25 cellular contexts compared by ENCODE assay signal in the genomic region with DNA sequence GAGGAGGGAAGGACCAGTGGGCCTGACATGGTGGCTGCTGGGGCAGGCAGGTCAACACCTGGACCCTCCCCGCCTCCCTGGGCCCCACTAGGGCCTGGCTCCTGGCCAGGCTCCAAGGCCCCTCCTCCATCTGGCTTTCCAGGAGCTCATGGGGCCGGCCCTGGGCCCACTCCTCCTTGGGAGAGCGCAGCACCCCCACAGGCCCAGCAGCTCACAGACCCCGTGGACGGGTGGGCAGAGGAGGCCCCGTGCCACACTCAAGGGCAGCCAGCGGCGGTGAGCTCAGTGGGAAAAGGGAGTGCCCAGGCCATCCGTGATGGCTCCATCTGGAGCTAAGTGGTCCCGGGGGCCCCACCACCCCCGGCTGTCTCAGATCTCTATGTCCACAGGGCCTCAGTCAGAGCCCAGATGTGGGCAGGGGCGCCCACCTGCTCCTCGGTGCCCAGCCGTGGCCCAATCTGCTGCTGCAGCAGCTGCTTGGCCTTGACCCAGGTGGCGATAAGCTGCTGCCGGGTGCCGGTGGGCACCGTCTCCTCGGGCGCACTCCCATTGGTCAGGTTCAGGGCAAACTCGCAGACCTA. TPM values are rescaled to one million over a fixed set of nuclear protein-coding genes. Genes with fewer than 3 reads are reported as not detected.
DNase-seq lines count a peak whose midpoint lies in the region; ATAC-seq and TF ChIP-seq lines count a peak whose summit lies in the region.
"Had no signal": no experiment of that assay in that cellular context is flagged by ENCODE, and none has a peak within 500 bp of the region (broad histone marks: within the 10 kb centered on the region; RNA-seq: fewer than 3 reads in every experiment).

No MANE protein-coding gene starts in this region.

- no peak overlapping the region for H3K4me2 ChIP-seq in GM23338

- H3K9me3 Mint-ChIP-seq in CD14-positive monocyte = peaks cover 2 to 16% (median 8%) of the 10 kb centered on the region in 7 donors
- H3K9me3 Mint-ChIP-seq in GM23338 = no peaks in the 10 kb centered on the region; the same call in 2 of the 3 replicates
- H3K9me3 Mint-ChIP-seq: CD4-positive, alpha-beta T cell had no signal

- no peak overlapping the region for H3K27ac Mint-ChIP-seq in CD14-positive monocyte
- H3K27ac Mint-ChIP-seq in GM23338 = no peak overlapping the region
- H3K27ac Mint-ChIP-seq: CD4-positive, alpha-beta T cell; HFFc6 had no signal

- TF ChIP-seq POLR2A in esophagus muscularis mucosa (IDR thresholded peaks at IDR 0.05; ENCODE audit: low read depth) = no peak

- DNase-seq in DMS 273 (lab: John Stamatoyannopoulos, UW; ENCODE audit: unreplicated experiment) (peak; percentile 16), DMS 273 treated with DMSO at 0.1 percent for 48 hours (lab: John Stamatoyannopoulos, UW) (no peak), CD14-positive monocyte (ENCODE audit: low spot score) (peak; percentile 42), right cardiac atrium (peak in 2 of 3 donors; percentile 33 to 52), posterior vena cava (ENCODE audit: low spot score) (peak; percentile 78), esophagus muscularis mucosa (ENCODE audit: extremely low spot score) (no peak), GM23338 (ENCODE audit: low spot score) (no peak)
- DNase-seq: AML-193, DMS53, EL, HFFc6, IMR-90, NCI-H1417, NCI-H187 treated with DMSO at 0.1 percent for 48 hours, NCI-H226, NCI-H524 treated with DMSO at 0.1 percent for 48 hours, PC-3 had no signal

- TF ChIP-seq CTCF in CD14-positive monocyte (IDR thresholded peaks at IDR 0.05) = no peak
- no peak for TF ChIP-seq CTCF in esophagus muscularis mucosa (IDR thresholded peaks at IDR 0.05)
- TF ChIP-seq CTCF in GM23338 (conservative IDR thresholded peaks at IDR 0.05; ENCODE audit: low read depth in 2 of 2) = no peak

- H3K4me1 ChIP-seq in right cardiac atrium (ENCODE audit: control insufficient read depth, insufficient read depth, low read length) (no peaks in the 10 kb centered on the region), esophagus muscularis mucosa (no peaks in the 10 kb centered on the region), GM23338 (ENCODE audit: insufficient read depth) (no peaks in the 10 kb centered on the region)
- H3K4me1 ChIP-seq: SJSA1 had no signal

- no peaks in the 10 kb centered on the region for H3K79me2 ChIP-seq in GM23338 (replicated peaks; ENCODE audit: insufficient read depth)

- TF ChIP-seq EP300 in esophagus muscularis mucosa (IDR thresholded peaks at IDR 0.05) = no peak

- H3K4me3 ChIP-seq in right cardiac atrium (ENCODE audit: low read length) = no peak overlapping the region
- no peak overlapping the region for H3K4me3 ChIP-seq in esophagus muscularis mucosa
- no peak overlapping the region for H3K4me3 ChIP-seq in GM23338
- H3K4me3 ChIP-seq: SJSA1 had no signal

- H3K4me1 Mint-ChIP-seq in CD14-positive monocyte = no peaks in the 10 kb centered on the region
- H3K4me1 Mint-ChIP-seq in GM23338 = peaks cover 26% of the 10 kb centered on the region

- intact Hi-C loops in CD14-positive monocyte (cut with micrococcal nuclease) = no loop called here
- intact Hi-C loops in right cardiac atrium (cut with DNase I) = no loop called here
- intact Hi-C loops in posterior vena cava (cut with DNase I) = no loop called here
- intact Hi-C loops in esophagus muscularis mucosa (cut with DNase I) = no loop called here

- no peaks in the 10 kb centered on the region for H3K27me3 ChIP-seq in right cardiac atrium (ENCODE audit: control insufficient read depth, insufficient read depth)
- H3K27me3 ChIP-seq in esophagus muscularis mucosa = peaks cover 0 to 8% (median 0%) of the 10 kb centered on the region in 4 donors
- no peaks in the 10 kb centered on the region for H3K27me3 ChIP-seq in GM23338 (ENCODE audit: insufficient read depth)
- H3K27me3 ChIP-seq: SJSA1 had no signal

- peaks cover 5 to 14% (median 7%) of the 10 kb centered on the region in 3 donors for H3K27me3 Mint-ChIP-seq in CD14-positive monocyte (ENCODE audit: low read depth in 3 of 3)
- H3K27me3 Mint-ChIP-seq in GM23338 (ENCODE audit: insufficient read depth, low read depth, poor library complexity) = peaks cover 15% of the 10 kb centered on the region

- H3K36me3 Mint-ChIP-seq in CD14-positive monocyte (no peaks in the 10 kb centered on the region), GM23338 (ENCODE audit: low read depth) (no peaks in the 10 kb centered on the region; the same call in 2 of the 3 replicates)

- no peaks in the 10 kb centered on the region for H3K9me2 ChIP-seq in GM23338 (ENCODE audit: insufficient read depth)

- H4K20me1 ChIP-seq in GM23338 (replicated peaks; ENCODE audit: insufficient read depth) = no peaks in the 10 kb centered on the region

- H3K4me3 Mint-ChIP-seq in CD14-positive monocyte (no peak overlapping the region), GM23338 (no peak overlapping the region)
- H3K4me3 Mint-ChIP-seq: CD4-positive, alpha-beta T cell; HFFc6 had no signal

- H3K36me3 ChIP-seq in esophagus muscularis mucosa (no peaks in the 10 kb centered on the region), GM23338 (ENCODE audit: insufficient read depth) (no peaks in the 10 kb centered on the region)
- H3K36me3 ChIP-seq: SJSA1 had no signal

- ATAC-seq in right cardiac atrium (peak in 1 of 2 donors; percentile 12), GM23338 (no peak), HG03025 (IDR thresholded peaks at IDR 0.05; ENCODE audit: low FRiP score, unreplicated experiment) (no peak)
- ATAC-seq: PC-3 had no signal

- no peak overlapping the region for H2AFZ ChIP-seq in GM23338

- H3K9me3 ChIP-seq in right cardiac atrium (ENCODE audit: control insufficient read depth, low read length) (no peaks in the 10 kb centered on the region), esophagus muscularis mucosa (peaks cover 0 to 14% (median 10%) of the 10 kb centered on the region in 4 donors)
- H3K9me3 ChIP-seq: Caco-2, SJSA1 had no signal

- 85% methylated on average over 21 of the region's 21 CpGs for WGBS in right cardiac atrium
- WGBS in esophagus muscularis mucosa = 92% methylated on average over 9 of the region's 21 CpGs

- no peaks in the 10 kb centered on the region for H3F3A ChIP-seq in GM23338 (replicated peaks; ENCODE audit: low read depth)

- H3K27ac ChIP-seq in right cardiac atrium (ENCODE audit: low read length) (no peak overlapping the region), esophagus muscularis mucosa (replicated peaks in 1 of 4) (no peak overlapping the region), GM23338 (ENCODE audit: low read depth) (no peak overlapping the region)
- H3K27ac ChIP-seq: 22Rv1, HL-60, RWPE1, SJSA1 had no signal

TF ChIP-seq in GM23338, 12 proteins besides CTCF, POLR2A, EP300 and RAD21:
- TF ChIP-seq NANOG (IDR thresholded peaks at IDR 0.05; ENCODE audit: borderline replicate concordance) (no peak), JUNB (IDR thresholded peaks at IDR 0.05; ENCODE audit: unreplicated experiment) (no peak), ZNF114 (CRISPR knock-in tag; IDR thresholded peaks at IDR 0.05) (no peak), CREB1 (CRISPR knock-in tag; IDR thresholded peaks at IDR 0.05; ENCODE audit: low read depth) (no peak)

RNA-seq across cellular contexts. Expression of a gene that starts 32.8 kb away (rescaled TPM):
- not detected for polyA plus RNA-seq in CD14-positive monocyte
- 1 to 10 TPM; 1.5 to 1.8 (median 1.7) TPM for total RNA-seq in right cardiac atrium
- 1.00 TPM for polyA plus RNA-seq in right cardiac atrium
- total RNA-seq in posterior vena cava = under 1 TPM; 0.14 to 0.81 TPM
- total RNA-seq in esophagus muscularis mucosa = 1 to 10 TPM in 1 of 4 donors, under 1 TPM in 3; under 0.01 to 1.3 (median 0.28) TPM
- 2.8 and 3.1 TPM in 2 replicates for total RNA-seq in GM23338 (2014; rRNA removed; shearing (Covaris generic))
- 5.1 and 5.4 TPM in 2 replicates for polyA plus RNA-seq in GM23338 (2016; fragmentation: Nextera tagmentation; extraction: Ambion mirVana)
- total RNA-seq: Caco-2; CD4-positive, alpha-beta T cell; M059J had no signal

Comparison
In these comparisons a context has a peak if more than half of its experiments do, and no peak if none do; other contexts are left out.
1. DNase-seq: peak in DMS 273 (single experiment), CD14-positive monocyte (single experiment), right cardiac atrium (2 of 3) and posterior vena cava (single experiment); none in DMS 273 treated with DMSO at 0.1 percent for 48 hours (single experiment), esophagus muscularis mucosa (single experiment) and GM23338 (single experiment).